Comparison of ENCODE assay signal across 17 cellular contexts in the genomic region with DNA sequence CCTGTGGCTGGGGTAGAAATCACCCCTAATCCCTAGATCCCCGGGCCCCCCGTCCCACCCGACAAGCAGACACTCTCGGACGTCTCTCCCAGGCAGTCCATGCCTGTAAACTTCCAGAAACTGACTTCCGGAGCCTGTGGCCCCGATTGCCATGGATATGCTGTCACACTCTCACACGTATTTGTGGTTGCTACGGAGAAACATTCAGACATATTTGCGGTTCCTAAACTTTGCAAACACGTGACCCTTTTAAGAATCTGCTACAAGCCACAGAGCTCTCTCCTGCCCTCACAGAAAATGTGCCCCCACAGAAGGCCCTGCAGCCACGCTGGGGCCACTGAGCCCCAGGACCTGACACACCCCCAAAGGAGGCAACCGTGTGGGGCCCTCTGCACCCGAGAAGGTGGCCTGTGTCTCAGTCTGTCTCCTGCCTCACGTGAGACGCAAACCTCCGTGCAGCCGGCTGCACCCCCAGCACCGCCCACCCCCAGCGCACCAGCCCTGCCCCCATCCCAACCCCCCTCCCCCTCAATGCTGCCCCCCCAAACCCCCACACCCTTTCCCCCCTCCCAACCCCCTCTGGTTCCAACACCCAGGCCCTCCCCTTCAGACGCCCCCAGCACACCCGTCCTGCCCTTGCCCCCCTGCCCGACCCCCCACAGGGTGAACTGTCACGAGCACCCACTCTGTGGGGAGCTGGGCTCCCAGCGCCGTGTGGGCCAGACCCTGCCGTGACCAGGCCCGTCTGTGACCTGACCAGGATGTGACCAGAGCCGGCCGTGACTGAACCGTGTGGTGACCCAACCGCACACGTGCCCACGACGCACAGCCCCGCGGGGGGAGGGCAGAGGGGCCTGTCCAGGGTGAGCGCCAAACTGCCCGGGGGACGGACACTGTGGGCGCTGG.
DNase-seq lines count a peak whose midpoint lies in the region; ATAC-seq and TF ChIP-seq lines count a peak whose summit lies in the region.
"Had no signal": no experiment of that assay in that cellular context is flagged by ENCODE, and none has a peak within 500 bp of the region (broad histone marks: within the 10 kb centered on the region; RNA-seq: fewer than 3 reads in every experiment).

No MANE protein-coding gene starts in this region.

- H3K9me3 ChIP-seq in Caco-2: no peaks in the 10 kb centered on the region
- no peaks in the 10 kb centered on the region for H3K9me3 ChIP-seq in MM.1S (replicated peaks; ENCODE audit: insufficient read depth, low read length)
- H3K9me3 ChIP-seq: HAP-1, ovary had no signal

- CTCF ChIA-PET in Caco-2 (lab: Charles Lee): no interaction called here

- no peaks in the 10 kb centered on the region for H3K36me3 ChIP-seq in Caco-2 (ENCODE audit: control insufficient read depth, insufficient read depth, low read length)
- no peaks in the 10 kb centered on the region for H3K36me3 ChIP-seq in MM.1S (replicated peaks; ENCODE audit: insufficient read depth, low read length)
- H3K36me3 ChIP-seq: HAP-1, ovary had no signal

- no peaks in the 10 kb centered on the region for H3K9me3 Mint-ChIP-seq in Caco-2 (ENCODE audit: unreplicated experiment)
- no peaks in the 10 kb centered on the region for H3K9me3 Mint-ChIP-seq in neural crest cell
- H3K9me3 Mint-ChIP-seq: activated CD4-positive, alpha-beta T cell treated with anti-CD3 and anti-CD28 coated beads, Interleukin-2, amount 10 ng/mL, durations not matched to agents 7 days and 5 days; stimulated activated memory B cell treated with anti-CD40 and anti-IgM and Interleukin-4, amounts not matched to agents 10 μg/mL and 1 μg/mL and 100 μg/mL, for 72 hours; T-helper 1 cell treated with Interleukin-12 subunit alpha and Interleukin-12 subunit beta and Interleukin-4 antibody, amounts not matched to agents 30 μg/mL and 1 μg/mL, for 36 hours had no signal

- H3K27me3 ChIP-seq in Caco-2 (replicated peaks; ENCODE audit: control insufficient read depth, insufficient read depth, low read length): no peaks in the 10 kb centered on the region
- peaks cover 76% of the 10 kb centered on the region for H3K27me3 ChIP-seq in MM.1S (replicated peaks; ENCODE audit: insufficient read depth, low read length)
- H3K27me3 ChIP-seq: ovary had no signal

- H3K27me3 Mint-ChIP-seq in Caco-2 (ENCODE audit: insufficient read depth, unreplicated experiment) (no peaks in the 10 kb centered on the region), neural crest cell (ENCODE audit: low read depth) (no peaks in the 10 kb centered on the region)
- H3K27me3 Mint-ChIP-seq: activated CD4-positive, alpha-beta T cell treated with anti-CD3 and anti-CD28 coated beads, Interleukin-2, amount 10 ng/mL, durations not matched to agents 7 days and 5 days; CD8-positive, alpha-beta memory T cell; stimulated activated memory B cell treated with anti-CD40 and anti-IgM and Interleukin-4, amounts not matched to agents 10 μg/mL and 1 μg/mL and 100 μg/mL, for 72 hours had no signal

- H3K27ac Mint-ChIP-seq in Caco-2 (ENCODE audit: unreplicated experiment): peak overlapping the region; percentile 48
- peak overlapping the region; percentile 71 for H3K27ac Mint-ChIP-seq in neural crest cell (ENCODE audit: unreplicated experiment)
- H3K27ac Mint-ChIP-seq: activated CD4-positive, alpha-beta T cell treated with anti-CD3 and anti-CD28 coated beads, Interleukin-2, amount 10 ng/mL, durations not matched to agents 7 days and 5 days; stimulated activated memory B cell treated with anti-CD40 and anti-IgM and Interleukin-4, amounts not matched to agents 10 μg/mL and 1 μg/mL and 100 μg/mL, for 72 hours; T-helper 1 cell treated with Interleukin-12 subunit alpha and Interleukin-12 subunit beta and Interleukin-4 antibody, amounts not matched to agents 30 μg/mL and 1 μg/mL, for 36 hours had no signal

- H3K4me3 ChIP-seq in Caco-2 (ENCODE audit: low read depth, low read length): no peak overlapping the region
- no peak overlapping the region for H3K4me3 ChIP-seq in MM.1S (ENCODE audit: low read length)
- H3K4me3 ChIP-seq: HAP-1, ovary had no signal

- BruUV-seq in Caco-2 (replicated peaks; lab: Mats Ljungman, UMichigan): no TSS peak

- no peak for ATAC-seq in HG03469 (IDR thresholded peaks at IDR 0.05; ENCODE audit: unreplicated experiment)
- ATAC-seq: stimulated activated memory B cell treated with anti-CD40 and anti-IgM and Interleukin-4, amounts not matched to agents 10 μg/mL and 1 μg/mL and 100 μg/mL, for 72 hours had no signal

- no peaks in the 10 kb centered on the region for H3K4me1 Mint-ChIP-seq in Caco-2 (ENCODE audit: low read depth, unreplicated experiment)
- H3K4me1 Mint-ChIP-seq in neural crest cell: no peaks in the 10 kb centered on the region
- H3K4me1 Mint-ChIP-seq: activated CD4-positive, alpha-beta T cell treated with anti-CD3 and anti-CD28 coated beads, Interleukin-2, amount 10 ng/mL, durations not matched to agents 7 days and 5 days; CD8-positive, alpha-beta memory T cell; stimulated activated memory B cell treated with anti-CD40 and anti-IgM and Interleukin-4, amounts not matched to agents 10 μg/mL and 1 μg/mL and 100 μg/mL, for 72 hours had no signal

- H4K20me1 ChIP-seq in MM.1S (ENCODE audit: insufficient read depth, low read length): no peaks in the 10 kb centered on the region

- no peak overlapping the region for H2AFZ ChIP-seq in MM.1S (ENCODE audit: low read length)

- H3F3A ChIP-seq in MM.1S (ENCODE audit: insufficient read depth, low read length): no peaks in the 10 kb centered on the region

- no peaks in the 10 kb centered on the region for H3K79me2 ChIP-seq in MM.1S (ENCODE audit: low read length)

- H3K27ac ChIP-seq in MM.1S (ENCODE audit: low read length): no peak overlapping the region
- H3K27ac ChIP-seq in caudate nucleus (ENCODE audit: low read depth, low read length): no peak overlapping the region
- H3K27ac ChIP-seq: ovary had no signal

- no peaks in the 10 kb centered on the region for H3K4me1 ChIP-seq in Caco-2
- H3K4me1 ChIP-seq in MM.1S (ENCODE audit: low read length): peaks cover 6% of the 10 kb centered on the region
- H3K4me1 ChIP-seq: HAP-1 had no signal

- POLR2A ChIA-PET in Caco-2 (lab: Charles Lee): no interaction called here

- intact Hi-C loops in Caco-2 (cut with micrococcal nuclease; ENCODE audit: unreplicated experiment): no loop called here

- no peaks in the 10 kb centered on the region for H3K9me2 ChIP-seq in MM.1S (replicated peaks; ENCODE audit: insufficient read depth, low read length)

- no peak for DNase-seq in Caco-2
- DNase-seq in MM.1S: peak; percentile 59
- peak; percentile 99 for DNase-seq in epidermal melanocyte (ENCODE audit: insufficient read length, low spot score)
- DNase-seq in neural crest cell (ENCODE audit: low read depth, low spot score): no peak
- no peak for DNase-seq in NCI-H187 treated with DMSO at 0.1 percent for 48 hours (lab: John Stamatoyannopoulos, UW)
- DNase-seq in caudate nucleus (lab: John Stamatoyannopoulos, UW): no peak
- DNase-seq in kidney glomerular epithelial cell (lab: John Stamatoyannopoulos, UW): no peak
- DNase-seq: activated CD4-positive, alpha-beta T cell treated with anti-CD3 and anti-CD28 coated beads, Interleukin-2, amount 10 ng/mL, durations not matched to agents 7 days and 5 days; activated gamma-delta T cell treated with Interleukin-2 at 50 U/mL for 16 hours; CD8-positive, alpha-beta memory T cell; NCI-H2029; ovary; stimulated activated CD4-positive, alpha-beta T cell treated with anti-CD3 and anti-CD28 coated beads, Interleukin-2, amount 100 ng/mL, for 24 hours had no signal

- peak overlapping the region; percentile 60 for H3K4me2 ChIP-seq in MM.1S (ENCODE audit: low read depth, low read length)

- H3K36me3 Mint-ChIP-seq in Caco-2 (ENCODE audit: insufficient read depth, unreplicated experiment) (no peaks in the 10 kb centered on the region), neural crest cell (ENCODE audit: low read depth) (peaks cover 3% of the 10 kb centered on the region)

- TF ChIP-seq CTCF in Caco-2 (IDR thresholded peaks at IDR 0.05; ENCODE audit: insufficient read depth in 1 of 2, low read depth in 1 of 2, low read length in 1 of 2, severe bottlenecking in 1 of 2, unreplicated experiment in 1 of 2) (no peak), MM.1S (IDR thresholded peaks at IDR 0.05; ENCODE audit: low read length) (no peak), neural crest cell (conservative IDR thresholded peaks at IDR 0.05) (no peak)

- H3K4me3 Mint-ChIP-seq in Caco-2 (ENCODE audit: unreplicated experiment) (no peak overlapping the region), neural crest cell (no peak overlapping the region)
- H3K4me3 Mint-ChIP-seq: activated CD4-positive, alpha-beta T cell treated with anti-CD3 and anti-CD28 coated beads, Interleukin-2, amount 10 ng/mL, durations not matched to agents 7 days and 5 days; stimulated activated memory B cell treated with anti-CD40 and anti-IgM and Interleukin-4, amounts not matched to agents 10 μg/mL and 1 μg/mL and 100 μg/mL, for 72 hours; T-helper 1 cell treated with Interleukin-12 subunit alpha and Interleukin-12 subunit beta and Interleukin-4 antibody, amounts not matched to agents 30 μg/mL and 1 μg/mL, for 36 hours had no signal

- H3K9ac ChIP-seq in MM.1S (ENCODE audit: low read length): no peak overlapping the region

Comparison
In these comparisons a context has a peak if more than half of its experiments do, and no peak if none do; other contexts are left out.
1. DNase-seq: peak in MM.1S (single experiment) and epidermal melanocyte (single experiment); none in Caco-2 (0 of 2), neural crest cell (single experiment), NCI-H187 treated with DMSO at 0.1 percent for 48 hours (single experiment), caudate nucleus (0 of 61) and kidney glomerular epithelial cell (single experiment).